Comparison of ENCODE assay signal across 18 cellular contexts in genomic region chrX:115459883-115460564, GRCh38.
DNase-seq lines count a peak whose midpoint lies in the region; ATAC-seq and TF ChIP-seq lines count a peak whose summit lies in the region.
"Had no signal": no experiment of that assay in that cellular context is flagged by ENCODE, and none has a peak within 500 bp of the region (broad histone marks: within the 10 kb centered on the region; RNA-seq: fewer than 3 reads in every experiment).

No MANE protein-coding gene starts in this region.

- H2AFZ ChIP-seq in IMR-90 (replicated peaks; ENCODE audit: low read length, poor library complexity), result no peak overlapping the region

- H3K79me1 ChIP-seq in IMR-90 (ENCODE audit: low read depth in 1 of 2, low read length in 2 of 2), result no peaks in the 10 kb centered on the region

- H2BK5ac ChIP-seq in IMR-90 (ENCODE audit: low read depth, low read length, poor library complexity, severe bottlenecking), result no peak overlapping the region

- H2AK9ac ChIP-seq in IMR-90 (replicated peaks; ENCODE audit: low read depth, low read length, poor library complexity), result no peak overlapping the region

- dilution Hi-C loops in IMR-90 (cut with HindIII; ENCODE audit: low sequenced_read_pairs, unreplicated experiment), result no loop called here

- peak overlapping the region; percentile 48 for H3K4me3 Mint-ChIP-seq in chondrocyte (ENCODE audit: unreplicated experiment)

- no peak overlapping the region for H3K9ac ChIP-seq in IMR-90 (ENCODE audit: low read depth, low read length)

- H4K5ac ChIP-seq in IMR-90 (ENCODE audit: low read depth, low read length), result no peak overlapping the region

- H4K8ac ChIP-seq in IMR-90 (ENCODE audit: low read depth in 2 of 2, low read length in 2 of 2), result no peak overlapping the region

- H2BK120ac ChIP-seq in IMR-90 (ENCODE audit: low read depth, low read length), result peak overlapping the region; percentile 61

- H3K9me3 Mint-ChIP-seq in chondrocyte (ENCODE audit: low read depth), result no peaks in the 10 kb centered on the region
- H3K9me3 Mint-ChIP-seq: activated T-helper 2 cell treated with anti-CD3 and anti-CD28 coated beads, Interferon-gamma antibody, Interleukin-2, Interleukin-4, amounts not matched to agents 10 μg/mL and 5 μg/mL and 100 μg/mL, durations not matched to agents 14 hours and 24 hours and 36 hours had no signal

- H3K36me3 Mint-ChIP-seq in chondrocyte (ENCODE audit: low read depth), result no peaks in the 10 kb centered on the region

- no peaks in the 10 kb centered on the region for H4K20me1 ChIP-seq in IMR-90 (ENCODE audit: insufficient read depth, low read length)

- H3K56ac ChIP-seq in IMR-90 (ENCODE audit: extremely low read depth, insufficient read depth, low read length), result no peak overlapping the region

- intact Hi-C loops in IMR-90 (cut with micrococcal nuclease), result no loop called here
- intact Hi-C loops in uterus (cut with DNase I; ENCODE audit: low total_unique reads), result no loop called here

- H3K27me3 ChIP-seq in IMR-90 (ENCODE audit: control insufficient read depth, insufficient read depth, low read length), result peaks cover 3% of the 10 kb centered on the region
- H3K27me3 ChIP-seq in uterus, result peaks cover 0 to 4% of the 10 kb centered on the region in 2 donors
- H3K27me3 ChIP-seq: neutrophil, thyroid gland had no signal

- POLR2A ChIA-PET in IMR-90 (lab: Charles Lee; ENCODE audit: unreplicated experiment), result no interaction called here

- peak overlapping the region; percentile 46; the same call in 1 of the 2 replicates for H4K91ac ChIP-seq in IMR-90 (ENCODE audit: insufficient read depth, low read depth, low read length)

- TF ChIP-seq RAD21 in IMR-90 (IDR thresholded peaks at IDR 0.05; ENCODE audit: low read length), result no peak

- peak overlapping the region; percentile 60 for H2BK20ac ChIP-seq in IMR-90 (ENCODE audit: low read depth, low read length)

- no peaks in the 10 kb centered on the region for H3K9me1 ChIP-seq in IMR-90 (ENCODE audit: insufficient read depth, low read length)

- H3K18ac ChIP-seq in IMR-90 (ENCODE audit: low read depth, low read length), result no peak overlapping the region

- no peaks in the 10 kb centered on the region for H3K4me1 ChIP-seq in IMR-90 (ENCODE audit: control insufficient read depth, insufficient read depth, low read length)
- no peaks in the 10 kb centered on the region for H3K4me1 ChIP-seq in uterus
- H3K4me1 ChIP-seq: thyroid gland had no signal

- H3K14ac ChIP-seq in IMR-90 (replicated peaks; ENCODE audit: low read depth, low read length), result no peak overlapping the region

- no peak overlapping the region for H2AK5ac ChIP-seq in IMR-90 (ENCODE audit: low read depth, low read length)

- no peak overlapping the region for H3K4me2 ChIP-seq in IMR-90 (ENCODE audit: low read depth, low read length)

- H3K27me3 Mint-ChIP-seq in chondrocyte (ENCODE audit: low read depth), result no peaks in the 10 kb centered on the region

- in situ Hi-C loops in IMR-90 (cut with MboI; ENCODE audit: low sequenced_read_pairs), result no loop called here

- peak; percentile 34 for DNase-seq in IMR-90
- no peak for DNase-seq in chondrocyte (ENCODE audit: low spot score)
- peak; percentile 35 for DNase-seq in iris pigment epithelial cell (ENCODE audit: low read depth)
- no peak for DNase-seq in uterus
- DNase-seq in NCI-H446 treated with DMSO at 0.1 percent for 48 hours (lab: John Stamatoyannopoulos, UW), result no peak
- no peak for DNase-seq in HK-2 (ENCODE audit: unreplicated experiment)
- no peak for DNase-seq in superior temporal gyrus (ENCODE audit: extremely low spot score)
- DNase-seq: activated CD4-positive, CD25-positive, alpha-beta regulatory T cell; cortex of kidney; DMS79; hippocampal formation; NCI-H1417 treated with DMSO at 0.1 percent for 48 hours; SHP77; stimulated activated CD4-positive, alpha-beta T cell treated with anti-CD3 and anti-CD28 coated beads, Interleukin-4, amount 100 ng/mL, for 24 hours; stimulated activated CD8-positive, alpha-beta memory T cell treated with anti-CD3 and anti-CD28 coated beads, Interleukin-4, amount 100 ng/mL, for 48 hours had no signal

- H3K36me3 ChIP-seq in IMR-90 (ENCODE audit: control insufficient read depth, insufficient read depth, low read length) (no peaks in the 10 kb centered on the region), uterus (no peaks in the 10 kb centered on the region)
- H3K36me3 ChIP-seq: neutrophil, thyroid gland had no signal

- no peak for TF ChIP-seq CTCF in IMR-90 (conservative IDR thresholded peaks at IDR 0.05; ENCODE audit: low read depth, low read length)
- TF ChIP-seq CTCF in chondrocyte (IDR thresholded peaks at IDR 0.05), result no peak
- TF ChIP-seq CTCF in uterus (IDR thresholded peaks at IDR 0.05), result no peak

- peak; percentile 61 for ATAC-seq in IMR-90 (ENCODE audit: low read depth)

- 0 out of 3 replicates have a peak overlapping the region, but pooled peaks have one; percentile 17 for H2BK15ac ChIP-seq in IMR-90 (ENCODE audit: low read depth, low read length)

- CTCF ChIA-PET in IMR-90 (lab: Yijun Ruan, JAX), result no interaction called here

- H3K4me3 ChIP-seq in IMR-90 (ENCODE audit: insufficient read depth, low read depth, low read length) (no peak overlapping the region), uterus (no peak overlapping the region)
- H3K4me3 ChIP-seq: thyroid gland had no signal

- TF ChIP-seq POLR2A in IMR-90 (IDR thresholded peaks at IDR 0.05; ENCODE audit: low read depth, low read length), result no peak
- TF ChIP-seq POLR2A in uterus (IDR thresholded peaks at IDR 0.05), result no peak

- H3K4me1 Mint-ChIP-seq in chondrocyte (ENCODE audit: low read depth), result peaks cover 40% of the 10 kb centered on the region

- BruUV-seq in IMR-90 (replicated peaks; lab: Mats Ljungman, UMichigan), result no TSS peak

- no CpG with 5 or more reads among the region's 1 CpG for WGBS in IMR-90 (ENCODE audit: extremely low coverage in 2 of 2, insufficient read length in 1 of 2), 2 experiments

- H3K27ac Mint-ChIP-seq in chondrocyte (ENCODE audit: unreplicated experiment), result peak overlapping the region; percentile 55
- H3K27ac Mint-ChIP-seq: activated T-helper 2 cell treated with anti-CD3 and anti-CD28 coated beads, Interferon-gamma antibody, Interleukin-2, Interleukin-4, amounts not matched to agents 10 μg/mL and 5 μg/mL and 100 μg/mL, durations not matched to agents 14 hours and 24 hours and 36 hours had no signal

- H3K4ac ChIP-seq in IMR-90 (ENCODE audit: low read depth, low read length), result no peak overlapping the region

- H3K9me3 ChIP-seq in IMR-90 (ENCODE audit: control insufficient read depth, insufficient read depth, low read length) (no peaks in the 10 kb centered on the region), uterus (no peaks in the 10 kb centered on the region)
- H3K9me3 ChIP-seq: neutrophil, thyroid gland had no signal

- no peak overlapping the region for H3K23ac ChIP-seq in IMR-90 (ENCODE audit: low read depth, low read length)

- no peak overlapping the region for H3K27ac ChIP-seq in IMR-90 (ENCODE audit: insufficient read depth, low read length)
- H3K27ac ChIP-seq in uterus, result peak overlapping the region; percentile 63 to 67
- H3K27ac ChIP-seq: neutrophil had no signal

TF ChIP-seq in IMR-90, 13 proteins besides CTCF, POLR2A, EP300 and RAD21:
- TF ChIP-seq MXI1 (IDR thresholded peaks at IDR 0.05; ENCODE audit: borderline replicate concordance, low read depth, low read length) (no peak), CHD1 (IDR thresholded peaks at IDR 0.05; ENCODE audit: low read depth, low read length) (no peak), BHLHE40 (IDR thresholded peaks at IDR 0.05; ENCODE audit: low read depth, low read length) (no peak), RCOR1 (IDR thresholded peaks at IDR 0.05; ENCODE audit: insufficient replicate concordance, low read length) (no peak), RFX5 (IDR thresholded peaks at IDR 0.05; ENCODE audit: low read depth, low read length) (no peak), MAFK (IDR thresholded peaks at IDR 0.05; ENCODE audit: low read depth, low read length) (no peak), NFE2L2 (IDR thresholded peaks at IDR 0.05; ENCODE audit: low read depth, low read length) (no peak), MAZ (IDR thresholded peaks at IDR 0.05; ENCODE audit: borderline replicate concordance, low read depth, low read length) (no peak), SMC3 (IDR thresholded peaks at IDR 0.05; ENCODE audit: low read depth, low read length) (no peak), FOS (IDR thresholded peaks at IDR 0.05; ENCODE audit: low read depth, low read length) (no peak), USF2 (IDR thresholded peaks at IDR 0.05; ENCODE audit: low read depth, low read length) (no peak), CEBPB (IDR thresholded peaks at IDR 0.05; ENCODE audit: low read depth, low read length) (no peak)
- TF ChIP-seq, protein P1, sequence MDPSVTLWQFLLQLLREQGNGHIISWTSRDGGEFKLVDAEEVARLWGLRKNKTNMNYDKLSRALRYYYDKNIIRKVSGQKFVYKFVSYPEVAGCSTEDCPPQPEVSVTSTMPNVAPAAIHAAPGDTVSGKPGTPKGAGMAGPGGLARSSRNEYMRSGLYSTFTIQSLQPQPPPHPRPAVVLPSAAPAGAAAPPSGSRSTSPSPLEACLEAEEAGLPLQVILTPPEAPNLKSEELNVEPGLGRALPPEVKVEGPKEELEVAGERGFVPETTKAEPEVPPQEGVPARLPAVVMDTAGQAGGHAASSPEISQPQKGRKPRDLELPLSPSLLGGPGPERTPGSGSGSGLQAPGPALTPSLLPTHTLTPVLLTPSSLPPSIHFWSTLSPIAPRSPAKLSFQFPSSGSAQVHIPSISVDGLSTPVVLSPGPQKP (IDR thresholded peaks at IDR 0.05; ENCODE audit: borderline replicate concordance, low read depth, low read length), result no peak

Comparison
In these comparisons a context has a peak if more than half of its experiments do, and no peak if none do; other contexts are left out.
1. DNase-seq: peak in IMR-90 (single experiment) and iris pigment epithelial cell (single experiment); none in chondrocyte (single experiment), uterus (0 of 2), NCI-H446 treated with DMSO at 0.1 percent for 48 hours (single experiment), HK-2 (single experiment) and superior temporal gyrus (single experiment).